8 cellular contexts compared by ENCODE assay signal in the genomic region with DNA sequence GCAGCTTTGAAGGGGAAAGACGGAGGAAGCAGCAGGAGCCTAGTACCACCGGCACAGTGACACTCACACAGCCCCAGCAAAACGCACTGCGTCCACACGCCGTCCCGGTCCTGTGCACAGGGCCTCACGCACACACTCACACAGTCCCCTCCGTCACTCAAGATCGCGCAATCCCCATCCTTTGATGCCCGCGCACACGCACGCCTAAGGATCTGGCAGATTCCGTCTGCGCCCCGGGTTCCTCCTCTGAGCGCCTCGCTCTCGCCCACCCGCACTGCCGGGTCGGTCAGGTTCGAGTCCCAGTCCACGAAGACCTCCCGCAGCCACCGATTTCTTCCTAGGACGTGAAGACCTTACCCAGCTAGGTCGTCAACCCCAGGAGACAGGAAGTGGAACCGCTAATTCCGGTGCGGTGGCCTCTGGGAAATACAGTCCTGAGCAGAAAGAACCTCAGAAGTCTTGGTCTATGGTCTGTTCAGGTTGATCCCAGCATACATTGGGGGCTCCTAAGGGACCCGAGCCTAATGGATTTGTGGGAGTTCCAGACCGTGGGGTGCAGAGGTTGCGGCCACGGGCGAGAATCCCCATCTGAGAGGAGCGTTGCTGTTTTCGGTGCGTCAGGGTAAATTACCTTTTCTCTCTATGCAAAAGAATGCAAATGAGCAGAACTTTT.
DNase-seq lines count a peak whose midpoint lies in the region; ATAC-seq and TF ChIP-seq lines count a peak whose summit lies in the region.

ZNF780B (minus strand) TSS at position 400 of the 673 bp plus-strand sequence. CDS start 5,899 bp downstream, outside the sequence.

- no peaks in the 10 kb centered on the region for H3K27me3 ChIP-seq in layer of hippocampus (ENCODE audit: control insufficient read depth, insufficient read depth, low read length)

- H3K27ac ChIP-seq in layer of hippocampus (ENCODE audit: low read depth, low read length), result peak within 1 kb of the TSS; percentile 40

- TF ChIP-seq CTCF in choroid plexus epithelial cell (conservative IDR thresholded peaks at IDR 0.05; ENCODE audit: low read depth, low read length), result no peak

- peak; percentile 61 to 79 (median 70) for DNase-seq in NCI-H1417 (lab: John Stamatoyannopoulos, UW)
- DNase-seq in NCI-H1417 treated with DMSO at 0.1 percent for 48 hours (lab: John Stamatoyannopoulos, UW), result no peak
- peak; percentile 27 to 59 for DNase-seq in NCI-H446 (lab: John Stamatoyannopoulos, UW)
- DNase-seq in activated CD4-positive, alpha-beta T cell treated with anti-CD3 and anti-CD28 coated beads for 1 hour, result peak; percentile 50
- peak; percentile 52 for DNase-seq in choroid plexus epithelial cell (ENCODE audit: low read depth)
- DNase-seq in stimulated activated CD4-positive, alpha-beta T cell treated with anti-CD3 and anti-CD28 coated beads, Interleukin-1b, Interleukin-23, amount 100 ng/mL, for 24 hours (ENCODE audit: low read depth in 4 of 4, low spot score in 1 of 4), result peak; percentile 32 to 62 (median 46)

- peak within 1 kb of the TSS; percentile 80 for H3K4me3 ChIP-seq in choroid plexus epithelial cell (ENCODE audit: low read depth, low read length)

- ATAC-seq in HG03108 (IDR thresholded peaks at IDR 0.05; ENCODE audit: unreplicated experiment), result peak; percentile 89
